18 cellular contexts compared by ENCODE assay signal in the genomic region with DNA sequence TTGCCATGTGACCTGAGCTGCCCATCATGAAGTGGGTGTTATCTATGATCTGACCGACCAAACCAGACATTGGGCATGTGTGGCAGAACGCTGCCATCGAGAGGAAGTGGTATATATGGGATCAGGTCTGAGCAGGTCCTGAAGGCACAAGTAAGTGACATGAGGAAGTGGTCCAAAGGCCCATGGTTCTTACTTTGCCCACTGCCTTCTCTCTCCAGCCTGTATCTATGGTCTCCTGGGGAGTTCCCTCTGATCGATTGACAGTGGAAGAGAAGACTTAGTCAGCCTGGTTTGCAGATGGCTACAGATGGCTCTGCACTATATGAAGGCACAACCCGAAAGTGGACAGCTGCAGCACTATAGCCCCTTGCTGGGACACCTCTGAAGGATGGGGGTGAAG. TPM values are rescaled to one million over a fixed set of nuclear protein-coding genes. Genes with fewer than 3 reads are reported as not detected.
A peak's percentile ranks its signal among the peaks of the same experiment; 100 is the strongest.
DNase-seq lines count a peak whose midpoint lies in the region; ATAC-seq and TF ChIP-seq lines count a peak whose summit lies in the region.
"Had no signal": no experiment of that assay in that cellular context is flagged by ENCODE, and none has a peak within 500 bp of the region (broad histone marks: within the 10 kb centered on the region; RNA-seq: fewer than 3 reads in every experiment).

No MANE protein-coding gene starts in this region.

- WGBS in stomach, 5 donors, result 71 to 79% (median 74%) methylated on average over 4 to 5 of the region's 5 CpGs

- no peaks in the 10 kb centered on the region for H3K27me3 Mint-ChIP-seq in activated T-helper 17 cell treated with anti-CD3 and anti-CD28 coated beads, Interleukin-2, amount 50 U/mL, for 72 hours
- peaks cover 17% of the 10 kb centered on the region for H3K27me3 Mint-ChIP-seq in glutamatergic neuron (ENCODE audit: unreplicated experiment)
- H3K27me3 Mint-ChIP-seq in natural killer cell treated with Interleukin-12 subunit alpha and Interleukin-12 subunit beta and Interleukin-15 and Interleukin-18, amount 100 ng/mL, for 72 hours, result peaks cover 5 to 10% of the 10 kb centered on the region in 2 donors

- H3K9ac ChIP-seq in HCT116 (ENCODE audit: low read length), result peak overlapping the region; percentile 52
- H3K9ac ChIP-seq: parathyroid adenoma, SK-N-SH had no signal

- no peak for TF ChIP-seq EP300 in stomach (IDR thresholded peaks at IDR 0.05)

- H2AFZ ChIP-seq in HCT116 (ENCODE audit: low read depth, low read length, poor library complexity, severe bottlenecking), result no peak overlapping the region
- H2AFZ ChIP-seq: parathyroid adenoma had no signal

- peaks cover 25% of the 10 kb centered on the region for H3K4me1 Mint-ChIP-seq in activated T-helper 17 cell treated with anti-CD3 and anti-CD28 coated beads, Interleukin-2, amount 50 U/mL, for 72 hours
- peaks cover 68% of the 10 kb centered on the region for H3K4me1 Mint-ChIP-seq in glutamatergic neuron (ENCODE audit: low read depth, unreplicated experiment)
- H3K4me1 Mint-ChIP-seq in natural killer cell treated with Interleukin-12 subunit alpha and Interleukin-12 subunit beta and Interleukin-15 and Interleukin-18, amount 100 ng/mL, for 72 hours (ENCODE audit: low read depth in 2 of 2), result peaks cover 6 to 13% of the 10 kb centered on the region in 2 donors

- no peak for TF ChIP-seq POLR2A in HCT116 (IDR thresholded peaks at IDR 0.05; ENCODE audit: borderline replicate concordance, extremely low read depth, insufficient read depth, insufficient read length)
- TF ChIP-seq POLR2A in stomach (IDR thresholded peaks at IDR 0.05), result no peak

- RAD21 ChIA-PET in HCT116 (lab: Charles Lee; ENCODE audit: low non-redundant PET in 1 of 2, low total read pairs in 2 of 2, uncharacterized antibody in 2 of 2, unreplicated experiment in 2 of 2), result no interaction called here

- H3K4me3 ChIP-seq in HCT116 (replicated peaks in 1 of 2; ENCODE audit: low read depth in 1 of 2, low read length in 2 of 2), result peak overlapping the region; percentile 8 to 34; a peak in 3 of 4 replicates
- H3K4me3 ChIP-seq in stomach, result no peak overlapping the region

- H4K20me1 ChIP-seq in HCT116 (ENCODE audit: insufficient read depth), result no peaks in the 10 kb centered on the region

- H3K9me3 ChIP-seq in HCT116 (ENCODE audit: control insufficient read depth in 1 of 2, insufficient read depth in 1 of 2, low read depth in 1 of 2, low read length in 2 of 2) (no peaks in the 10 kb centered on the region), stomach (no peaks in the 10 kb centered on the region)
- H3K9me3 ChIP-seq: SK-N-SH had no signal

- intact Hi-C loops in HCT116 (cut with micrococcal nuclease) (no loop called here), stomach (cut with DNase I; ENCODE audit: low total_unique reads) (no loop called here)

- no peak overlapping the region for H3K4me3 Mint-ChIP-seq in activated T-helper 17 cell treated with anti-CD3 and anti-CD28 coated beads, Interleukin-2, amount 50 U/mL, for 72 hours
- peak overlapping the region; percentile 22 for H3K4me3 Mint-ChIP-seq in glutamatergic neuron (ENCODE audit: unreplicated experiment)
- no peak overlapping the region for H3K4me3 Mint-ChIP-seq in natural killer cell treated with Interleukin-12 subunit alpha and Interleukin-12 subunit beta and Interleukin-15 and Interleukin-18, amount 100 ng/mL, for 72 hours
- H3K4me3 Mint-ChIP-seq: WTC11 had no signal

- peaks cover 39 to 64% of the 10 kb centered on the region in 2 experiments for H3K4me1 ChIP-seq in HCT116 (ENCODE audit: control insufficient read depth in 1 of 2, insufficient read depth in 2 of 2, low read length in 2 of 2)
- peaks cover 42 to 98% (median 51%) of the 10 kb centered on the region in 4 donors for H3K4me1 ChIP-seq in stomach

- CTCF ChIA-PET in HCT116 (lab: Charles Lee), result no interaction called here

- H3K36me3 ChIP-seq in HCT116 (ENCODE audit: control insufficient read depth in 1 of 2, insufficient read depth in 2 of 2, low read length in 2 of 2) (0 out of 4 replicates have a peak, but pooled peaks cover 0 to 3% of the 10 kb centered on the region in 2 experiments), stomach (peaks cover 0 to 11% (median 2%) of the 10 kb centered on the region in 4 donors)

- DNase-seq in HCT116 (ENCODE audit: low read depth, low spot score) (no peak), glutamatergic neuron (no peak), stomach (no peak), SHP77 treated with DMSO at 0.1 percent for 48 hours (lab: John Stamatoyannopoulos, UW) (no peak), midbrain (lab: John Stamatoyannopoulos, UW) (no peak)
- no peak for DNase-seq in natural killer cell treated with Interleukin-12 subunit alpha and Interleukin-12 subunit beta and Interleukin-15 and Interleukin-18, amount 100 ng/mL, for 72 hours (ENCODE audit: low spot score)
- DNase-seq: activated CD8-positive, alpha-beta memory T cell treated with anti-CD3 and anti-CD28 coated beads, Interleukin-2, amount 50 U/mL, for 48 hours; C1 segment of cervical spinal cord; cerebellar nuclear complex; GOT3; MM.1S; NCI-H2171; SK-N-SH; stimulated activated CD8-positive, alpha-beta memory T cell treated with anti-CD3 and anti-CD28 coated beads, Interleukin-4, amount 100 ng/mL, for 48 hours had no signal

- no peaks in the 10 kb centered on the region for H3K9me3 Mint-ChIP-seq in activated T-helper 17 cell treated with anti-CD3 and anti-CD28 coated beads, Interleukin-2, amount 50 U/mL, for 72 hours
- peaks cover 8% of the 10 kb centered on the region for H3K9me3 Mint-ChIP-seq in glutamatergic neuron (ENCODE audit: unreplicated experiment)
- H3K9me3 Mint-ChIP-seq in natural killer cell treated with Interleukin-12 subunit alpha and Interleukin-12 subunit beta and Interleukin-15 and Interleukin-18, amount 100 ng/mL, for 72 hours, result no peaks in the 10 kb centered on the region
- H3K9me3 Mint-ChIP-seq: WTC11 had no signal

- H3K9me2 ChIP-seq in HCT116 (ENCODE audit: insufficient read depth), result no peaks in the 10 kb centered on the region
- H3K9me2 ChIP-seq: SK-N-SH had no signal

- POLR2A ChIA-PET in HCT116 (lab: Charles Lee), result interaction anchor here (1.0 to 1.2 kb wide), 2 partner anchors 11 to 20 kb away, joined by 3 to 4 read pairs; no protein-coding TSS in a partner anchor

- no peak for TF ChIP-seq RAD21 in HCT116 (IDR thresholded peaks at IDR 0.05; ENCODE audit: low read depth)

- H3K27ac ChIP-seq in HCT116 (ENCODE audit: low read depth, low read length) (peak overlapping the region; percentile 71), stomach (peak overlapping the region; percentile 32 to 81 (median 70))
- H3K27ac ChIP-seq: parathyroid adenoma had no signal

- ATAC-seq in HCT116, result peak; percentile 27
- ATAC-seq in activated T-helper 17 cell treated with anti-CD3 and anti-CD28 coated beads, Interleukin-2, amount 50 U/mL, for 72 hours (replicated peaks), result no peak
- no peak for ATAC-seq in GM21515 (IDR thresholded peaks at IDR 0.05; ENCODE audit: unreplicated experiment)
- ATAC-seq in natural killer cell treated with Interleukin-12 subunit alpha and Interleukin-12 subunit beta and Interleukin-15 and Interleukin-18, amount 100 ng/mL, for 72 hours, result no peak
- ATAC-seq: WTC11 had no signal

- TSS peak; percentile 7 for BruUV-seq in HCT116 (replicated peaks; lab: Mats Ljungman, UMichigan)

- peak overlapping the region; percentile 33 for H3K27ac Mint-ChIP-seq in activated T-helper 17 cell treated with anti-CD3 and anti-CD28 coated beads, Interleukin-2, amount 50 U/mL, for 72 hours
- H3K27ac Mint-ChIP-seq in glutamatergic neuron (ENCODE audit: unreplicated experiment), result peak overlapping the region; percentile 93
- no peak overlapping the region for H3K27ac Mint-ChIP-seq in natural killer cell treated with Interleukin-12 subunit alpha and Interleukin-12 subunit beta and Interleukin-15 and Interleukin-18, amount 100 ng/mL, for 72 hours
- H3K27ac Mint-ChIP-seq: WTC11 had no signal

- H3K4me2 ChIP-seq in HCT116 (ENCODE audit: low read length), result peak overlapping the region; percentile 72
- H3K4me2 ChIP-seq: SK-N-SH had no signal

- peaks cover 86% of the 10 kb centered on the region for H3K79me2 ChIP-seq in HCT116 (ENCODE audit: insufficient read depth, low read length)

- no peaks in the 10 kb centered on the region for H3K27me3 ChIP-seq in HCT116 (ENCODE audit: insufficient read depth, low read length)
- no peaks in the 10 kb centered on the region for H3K27me3 ChIP-seq in stomach

- TF ChIP-seq CTCF in HCT116 (IDR thresholded peaks at IDR 0.05 in 2 of 3, conservative IDR thresholded peaks at IDR 0.05 in 1 of 3; ENCODE audit: borderline replicate concordance in 1 of 3, insufficient read depth in 1 of 3, low read depth in 2 of 3, low read length in 2 of 3) (no peak), glutamatergic neuron (IDR thresholded peaks at IDR 0.05; ENCODE audit: partially characterized antibody, unreplicated experiment) (no peak), stomach (IDR thresholded peaks at IDR 0.05) (no peak)

- H3K36me3 Mint-ChIP-seq in activated T-helper 17 cell treated with anti-CD3 and anti-CD28 coated beads, Interleukin-2, amount 50 U/mL, for 72 hours (ENCODE audit: low read depth), result peaks cover 4% of the 10 kb centered on the region
- no peaks in the 10 kb centered on the region for H3K36me3 Mint-ChIP-seq in glutamatergic neuron (ENCODE audit: unreplicated experiment)
- H3K36me3 Mint-ChIP-seq in natural killer cell treated with Interleukin-12 subunit alpha and Interleukin-12 subunit beta and Interleukin-15 and Interleukin-18, amount 100 ng/mL, for 72 hours, result no peaks in the 10 kb centered on the region
- H3K36me3 Mint-ChIP-seq: WTC11 had no signal

TF ChIP-seq in HCT116, 20 proteins besides CTCF, POLR2A, EP300 and RAD21 (continues in another document):
- TF ChIP-seq SP1 (IDR thresholded peaks at IDR 0.05; ENCODE audit: low read depth) (no peak), EZH2phosphoT487 (IDR thresholded peaks at IDR 0.05; ENCODE audit: borderline replicate concordance) (no peak), EZH2 (IDR thresholded peaks at IDR 0.05) (no peak), ZNF274 (IDR thresholded peaks at IDR 0.05; ENCODE audit: low read depth, low read length) (no peak), EGR1 (IDR thresholded peaks at IDR 0.05; ENCODE audit: low read depth) (no peak), SRF (IDR thresholded peaks at IDR 0.05; ENCODE audit: low read depth) (no peak)

RNA-seq across cellular contexts. Expression of gene SPSB1, which starts 7.9 kb away (rescaled TPM):
- total RNA-seq in HCT116 (2021; ENCODE audit: unreplicated experiment), result 10.8 TPM
- polyA plus RNA-seq in HCT116 (2012), result 10.1 and 10.3 TPM in 2 replicates
- total RNA-seq in activated T-helper 17 cell treated with anti-CD3 and anti-CD28 coated beads, Interleukin-2, amount 50 U/mL, for 72 hours, result 10 to 100 TPM in 1 of 2 donors, 1 to 10 TPM in 1; 8.1 to 14.4 TPM
- 78.6 TPM for total RNA-seq in glutamatergic neuron (ENCODE audit: unreplicated experiment)
- total RNA-seq in stomach, result 10 to 100 TPM in 4 of 5 donors, 1 to 10 TPM in 1; 2.3 to 28.7 (median 15.1) TPM
- polyA plus RNA-seq in stomach, result 10 to 100 TPM in 2 of 3 donors, 1 to 10 TPM in 1; 9.4 to 26.3 (median 14.7) TPM
- 1 to 10 TPM in 1 of 2 donors, under 1 TPM in 1; 0.78 to 1.4 TPM for total RNA-seq in natural killer cell treated with Interleukin-12 subunit alpha and Interleukin-12 subunit beta and Interleukin-15 and Interleukin-18, amount 100 ng/mL, for 72 hours

Comparison
In these comparisons a context has a peak if more than half of its experiments do, and no peak if none do; other contexts are left out.
1. H3K4me3 ChIP-seq: peak in HCT116 (2 of 2); none in stomach (0 of 4).
2. H3K27ac Mint-ChIP-seq: peak in activated T-helper 17 cell treated with anti-CD3 and anti-CD28 coated beads, Interleukin-2, amount 50 U/mL, for 72 hours (single experiment) and glutamatergic neuron (single experiment); none in natural killer cell treated with Interleukin-12 subunit alpha and Interleukin-12 subunit beta and Interleukin-15 and Interleukin-18, amount 100 ng/mL, for 72 hours (0 of 2).